In the genomic region with DNA sequence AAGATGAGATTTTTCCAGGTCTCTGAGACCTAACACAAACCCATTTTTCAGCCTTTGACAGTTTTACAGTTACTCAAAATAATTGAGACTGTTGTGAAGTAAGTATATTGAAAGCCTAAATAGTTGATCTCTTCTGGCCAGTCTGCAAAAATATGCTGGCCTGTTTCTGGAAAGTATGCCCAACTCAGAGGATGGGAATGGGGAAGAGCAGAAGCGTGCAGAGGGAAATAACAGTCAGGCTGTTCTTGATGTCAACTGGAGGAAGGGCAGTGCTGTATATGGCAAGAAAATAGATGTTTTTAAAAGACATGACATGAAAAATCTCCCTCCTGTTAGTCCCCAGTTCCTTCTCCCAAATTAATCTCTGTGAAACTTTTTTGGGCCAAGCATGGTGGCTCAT, we compare ENCODE assay signal across 13 cellular contexts. TPM values are rescaled to one million over a fixed set of nuclear protein-coding genes. Genes with fewer than 3 reads are reported as not detected.
"Had no signal": no experiment of that assay in that cellular context is flagged by ENCODE, and none has a peak within 500 bp of the region (broad histone marks: within the 10 kb centered on the region; RNA-seq: fewer than 3 reads in every experiment).

No MANE protein-coding gene starts in this region.

- H3K27ac ChIP-seq: adrenal gland, hepatocyte, ovary, SJSA1 had no signal

- H3K4me3 ChIP-seq: adrenal gland, hepatocyte, ovary, SJSA1 had no signal

- H3K27me3 Mint-ChIP-seq: dendritic cell treated with granulocyte-macrophage colony-stimulating factor and Interleukin-4, amounts not matched to agents 40 ng/mL and 50 ng/mL, for 4 days; effector memory CD8-positive, alpha-beta T cell had no signal

- H3K36me3 ChIP-seq: ovary had no signal

- H3K9me3 Mint-ChIP-seq: dendritic cell treated with granulocyte-macrophage colony-stimulating factor and Interleukin-4, amounts not matched to agents 40 ng/mL and 50 ng/mL, for 4 days; effector memory CD8-positive, alpha-beta T cell; neural crest cell had no signal

- DNase-seq: activated effector memory CD4-positive, alpha-beta T cell treated with anti-CD3 and anti-CD28 coated beads, Interleukin-2, amount 50 U/mL, for 16 hours; activated T-cell treated with anti-CD3 and anti-CD28 coated beads for 4 hours; adrenal gland; caudate nucleus; effector memory CD8-positive, alpha-beta T cell; stimulated activated CD4-positive, alpha-beta T cell treated with anti-CD3 and anti-CD28 coated beads, Interleukin-4, amount 100 ng/mL, for 24 hours; substantia nigra; T-helper 9 cell had no signal

- H3K4me3 Mint-ChIP-seq: dendritic cell treated with granulocyte-macrophage colony-stimulating factor and Interleukin-4, amounts not matched to agents 40 ng/mL and 50 ng/mL, for 4 days; effector memory CD8-positive, alpha-beta T cell had no signal

- H3K9me3 ChIP-seq: adrenal gland, ovary, SJSA1 had no signal

- H3K27me3 ChIP-seq: adrenal gland, hepatocyte, ovary, SJSA1 had no signal

- ATAC-seq: effector memory CD8-positive, alpha-beta T cell had no signal

- H3K27ac Mint-ChIP-seq: dendritic cell treated with granulocyte-macrophage colony-stimulating factor and Interleukin-4, amounts not matched to agents 40 ng/mL and 50 ng/mL, for 4 days; effector memory CD8-positive, alpha-beta T cell had no signal

RNA-seq across cellular contexts. Expression of gene SLC17A9, which starts 10.7 kb away (rescaled TPM):
- total RNA-seq: SJSA1 had no signal
